Comparison of ENCODE assay signal across 26 cellular contexts in the genomic region with DNA sequence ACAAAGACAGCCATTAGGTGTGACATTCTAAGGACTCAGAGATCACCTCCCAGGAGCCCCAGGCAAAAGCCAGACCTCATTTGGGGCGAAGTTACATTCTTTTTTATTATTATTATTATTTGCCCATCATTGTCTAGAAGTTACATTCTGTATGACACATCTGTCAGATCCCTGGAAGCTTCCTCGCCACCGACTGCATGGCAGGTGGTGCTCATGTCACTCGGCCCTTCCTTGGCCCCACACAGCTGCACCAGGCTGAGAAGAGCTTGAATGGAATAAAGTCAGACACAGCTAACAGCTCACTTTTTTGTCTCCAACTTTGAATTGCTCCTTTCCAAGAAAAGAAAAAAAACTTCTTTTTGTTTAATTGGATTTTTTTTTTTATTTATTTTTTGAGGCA. TPM values are rescaled to one million over a fixed set of nuclear protein-coding genes. Genes with fewer than 3 reads are reported as not detected.
A peak's percentile ranks its signal among the peaks of the same experiment; 100 is the strongest.
DNase-seq lines count a peak whose midpoint lies in the region; ATAC-seq and TF ChIP-seq lines count a peak whose summit lies in the region.
"Had no signal": no experiment of that assay in that cellular context is flagged by ENCODE, and none has a peak within 500 bp of the region (broad histone marks: within the 10 kb centered on the region; RNA-seq: fewer than 3 reads in every experiment).

No MANE protein-coding gene starts in this region.

- peaks cover 44% of the 10 kb centered on the region for H3K4me1 ChIP-seq in CD8-positive, alpha-beta T cell (ENCODE audit: insufficient read depth, low read length)
- H3K4me1 ChIP-seq: colonic mucosa, gastroesophageal sphincter had no signal

- H3K27me3 ChIP-seq in CD8-positive, alpha-beta T cell (ENCODE audit: insufficient read depth, low read length) = no peaks in the 10 kb centered on the region
- H3K27me3 ChIP-seq in SU-DHL-6 (ENCODE audit: low read length) = no peaks in the 10 kb centered on the region
- H3K27me3 ChIP-seq: cardiac muscle cell, colonic mucosa, gastroesophageal sphincter, suprapubic skin had no signal

- TF ChIP-seq CTCF in CD8-positive, alpha-beta T cell (IDR thresholded peaks at IDR 0.05) = no peak
- TF ChIP-seq CTCF in SU-DHL-6 (IDR thresholded peaks at IDR 0.05; ENCODE audit: insufficient read depth, low read length, poor library complexity, severe bottlenecking) = no peak

- no peak for ATAC-seq in CD8-positive, alpha-beta T cell
- ATAC-seq in naive thymus-derived CD8-positive, alpha-beta T cell = no peak
- ATAC-seq in HG03175 (IDR thresholded peaks at IDR 0.05; ENCODE audit: unreplicated experiment) (no peak), HG02642 (IDR thresholded peaks at IDR 0.05; ENCODE audit: poor library complexity, unreplicated experiment) (no peak)
- ATAC-seq: gastroesophageal sphincter; stimulated activated memory B cell treated with anti-CD40 and anti-IgM and Interleukin-4, amounts not matched to agents 10 μg/mL and 1 μg/mL and 100 μg/mL, for 72 hours had no signal

- H3K9me2 ChIP-seq in SU-DHL-6 (replicated peaks; ENCODE audit: insufficient read depth, low read length) = no peaks in the 10 kb centered on the region

- no peak overlapping the region for H3K4me3 ChIP-seq in CD8-positive, alpha-beta T cell (ENCODE audit: low read depth, low read length)
- peak overlapping the region; percentile 6 for H3K4me3 ChIP-seq in SU-DHL-6 (ENCODE audit: insufficient read depth, low read length, poor library complexity, severe bottlenecking)
- H3K4me3 ChIP-seq: cardiac muscle cell, colonic mucosa, gastroesophageal sphincter, suprapubic skin had no signal

- H3K27me3 Mint-ChIP-seq in activated CD4-positive, alpha-beta memory T cell treated with anti-CD3 and anti-CD28 coated beads, Interleukin-2, amount 10 ng/mL, durations not matched to agents 7 days and 5 days = no peaks in the 10 kb centered on the region
- no peaks in the 10 kb centered on the region for H3K27me3 Mint-ChIP-seq in activated CD4-positive, alpha-beta memory T cell treated with anti-CD3 and anti-CD28 coated beads for 36 hours
- H3K27me3 Mint-ChIP-seq in CD8-positive, alpha-beta T cell (ENCODE audit: low read depth) = no peaks in the 10 kb centered on the region
- no peaks in the 10 kb centered on the region for H3K27me3 Mint-ChIP-seq in naive thymus-derived CD8-positive, alpha-beta T cell
- H3K27me3 Mint-ChIP-seq: activated CD4-positive, alpha-beta T cell treated with anti-CD3 and anti-CD28 coated beads, Interleukin-2, amount 10 ng/mL, durations not matched to agents 24 days and 14 days; activated naive CD8-positive, alpha-beta T cell treated with anti-CD3 and anti-CD28 coated beads, Interleukin-2, amount 10 ng/mL, durations not matched to agents 7 days and 5 days; activated T-helper 17 cell treated with anti-CD3 and anti-CD28 coated beads, Interleukin-2, amount 50 U/mL, for 72 hours had no signal

- no peaks in the 10 kb centered on the region; the same call in 1 of the 2 replicates for H3K79me2 ChIP-seq in SU-DHL-6 (ENCODE audit: insufficient read depth, low read length)

- H3K9me3 ChIP-seq in CD8-positive, alpha-beta T cell (ENCODE audit: low read length) = no peaks in the 10 kb centered on the region
- H3K9me3 ChIP-seq in SU-DHL-6 (ENCODE audit: insufficient read depth, low read length) = no peaks in the 10 kb centered on the region
- H3K9me3 ChIP-seq: colonic mucosa, gastroesophageal sphincter, suprapubic skin had no signal

- H3K36me3 Mint-ChIP-seq in activated CD4-positive, alpha-beta memory T cell treated with anti-CD3 and anti-CD28 coated beads, Interleukin-2, amount 10 ng/mL, durations not matched to agents 7 days and 5 days (ENCODE audit: low read depth) = peaks cover 27% of the 10 kb centered on the region
- peaks cover 11% of the 10 kb centered on the region for H3K36me3 Mint-ChIP-seq in activated CD4-positive, alpha-beta memory T cell treated with anti-CD3 and anti-CD28 coated beads for 36 hours
- peaks cover 22% of the 10 kb centered on the region for H3K36me3 Mint-ChIP-seq in CD8-positive, alpha-beta T cell
- peaks cover 0 to 20% (median 5%) of the 10 kb centered on the region in 3 donors for H3K36me3 Mint-ChIP-seq in naive thymus-derived CD8-positive, alpha-beta T cell

- peaks cover 81% of the 10 kb centered on the region for H3F3A ChIP-seq in SU-DHL-6 (ENCODE audit: insufficient read depth)

- peak overlapping the region; percentile 44 for H3K9ac ChIP-seq in SU-DHL-6 (ENCODE audit: low read length)

- intact Hi-C loops in activated CD4-positive, alpha-beta memory T cell treated with anti-CD3 and anti-CD28 coated beads for 36 hours (cut with micrococcal nuclease) = no loop called here
- intact Hi-C loops in CD8-positive, alpha-beta T cell (cut with DNase I, micrococcal nuclease) = no loop called here

- no peaks in the 10 kb centered on the region for H4K20me1 ChIP-seq in SU-DHL-6 (ENCODE audit: low read depth, low read length)

- peak overlapping the region; percentile 62 for H3K4me2 ChIP-seq in SU-DHL-6 (ENCODE audit: low read depth, low read length, poor library complexity, severe bottlenecking)

- no peak overlapping the region for H2AFZ ChIP-seq in SU-DHL-6 (ENCODE audit: low read depth, low read length, severe bottlenecking)

- peak overlapping the region; percentile 57 for H3K27ac Mint-ChIP-seq in activated CD4-positive, alpha-beta memory T cell treated with anti-CD3 and anti-CD28 coated beads, Interleukin-2, amount 10 ng/mL, durations not matched to agents 7 days and 5 days
- H3K27ac Mint-ChIP-seq in activated CD4-positive, alpha-beta memory T cell treated with anti-CD3 and anti-CD28 coated beads for 36 hours = no peak overlapping the region
- peak overlapping the region; percentile 84 for H3K27ac Mint-ChIP-seq in CD8-positive, alpha-beta T cell
- H3K27ac Mint-ChIP-seq in naive thymus-derived CD8-positive, alpha-beta T cell = peak overlapping the region in 9 of 10 donors; percentile 67 to 97 (median 93)
- H3K27ac Mint-ChIP-seq: stimulated activated memory B cell treated with anti-CD40 and anti-IgM and Interleukin-4, amounts not matched to agents 10 μg/mL and 1 μg/mL and 100 μg/mL, for 72 hours had no signal

- CTCF ChIA-PET in activated CD4-positive, alpha-beta memory T cell treated with anti-CD3 and anti-CD28 coated beads, Interleukin-2, amount 10 ng/mL, durations not matched to agents 7 days and 5 days (lab: Charles Lee) = interaction anchor here (1.3 to 3.3 kb wide), 2 partner anchors 12 to 47 kb away, joined by 4 to 9 read pairs; no protein-coding TSS in a partner anchor
- CTCF ChIA-PET in activated CD4-positive, alpha-beta memory T cell treated with anti-CD3 and anti-CD28 coated beads for 36 hours (lab: Charles Lee) = interaction anchor here (3.7 kb wide), 1 partner anchor 12 kb away, joined by 19 read pairs; no protein-coding TSS in a partner anchor
- CTCF ChIA-PET in CD8-positive, alpha-beta T cell (lab: Charles Lee) = interaction anchor here (1.1 to 1.9 kb wide), 3 partner anchors 9 to 78 kb away, joined by 3 to 9 read pairs (median 7); no protein-coding TSS in a partner anchor

- peaks cover 32% of the 10 kb centered on the region for H3K4me1 Mint-ChIP-seq in activated CD4-positive, alpha-beta memory T cell treated with anti-CD3 and anti-CD28 coated beads, Interleukin-2, amount 10 ng/mL, durations not matched to agents 7 days and 5 days
- peaks cover 40% of the 10 kb centered on the region for H3K4me1 Mint-ChIP-seq in activated CD4-positive, alpha-beta memory T cell treated with anti-CD3 and anti-CD28 coated beads for 36 hours (ENCODE audit: low read depth)
- H3K4me1 Mint-ChIP-seq in CD8-positive, alpha-beta T cell (ENCODE audit: low read depth) = peaks cover 38% of the 10 kb centered on the region
- peaks cover 17 to 62% (median 45%) of the 10 kb centered on the region in 4 donors for H3K4me1 Mint-ChIP-seq in naive thymus-derived CD8-positive, alpha-beta T cell

- no peak for DNase-seq in activated CD4-positive, alpha-beta memory T cell treated with anti-CD3 and anti-CD28 coated beads, Interleukin-2, amount 10 ng/mL, durations not matched to agents 7 days and 5 days
- no peak for DNase-seq in activated CD4-positive, alpha-beta memory T cell treated with anti-CD3 and anti-CD28 coated beads for 36 hours
- DNase-seq in CD8-positive, alpha-beta T cell = no peak
- DNase-seq in naive thymus-derived CD8-positive, alpha-beta T cell = no peak
- no peak for DNase-seq in Kasumi-1 (lab: John Stamatoyannopoulos, UW)
- DNase-seq: activated CD4-positive, alpha-beta T cell treated with anti-CD3 and anti-CD28 coated beads, Interleukin-2, amount 10 ng/mL, durations not matched to agents 24 days and 14 days; activated naive CD8-positive, alpha-beta T cell treated with anti-CD3 and anti-CD28 coated beads, Interleukin-2, amount 10 ng/mL, durations not matched to agents 7 days and 5 days; colonic mucosa; effector CD4-positive, alpha-beta T cell; H7; NCI-H1436; NCI-H226; NCI-H526 treated with DMSO at 0.1 percent for 48 hours; NK-92 treated with Interleukin-12 subunit alpha and Interleukin-12 subunit beta, amount 100 ng/mL, for 24 hours; nucleus accumbens; Right ventricle myocardium superior; T-helper 9 cell had no signal

- no peak overlapping the region for H3K4me3 Mint-ChIP-seq in activated CD4-positive, alpha-beta memory T cell treated with anti-CD3 and anti-CD28 coated beads, Interleukin-2, amount 10 ng/mL, durations not matched to agents 7 days and 5 days
- H3K4me3 Mint-ChIP-seq in activated CD4-positive, alpha-beta memory T cell treated with anti-CD3 and anti-CD28 coated beads for 36 hours = no peak overlapping the region
- H3K4me3 Mint-ChIP-seq in CD8-positive, alpha-beta T cell = no peak overlapping the region
- H3K4me3 Mint-ChIP-seq in naive thymus-derived CD8-positive, alpha-beta T cell = peak overlapping the region in 1 of 10 donors; percentile 30
- H3K4me3 Mint-ChIP-seq: stimulated activated memory B cell treated with anti-CD40 and anti-IgM and Interleukin-4, amounts not matched to agents 10 μg/mL and 1 μg/mL and 100 μg/mL, for 72 hours had no signal

- H3K36me3 ChIP-seq in CD8-positive, alpha-beta T cell (ENCODE audit: insufficient read depth, low read length) = peaks cover 11% of the 10 kb centered on the region
- peaks cover 11% of the 10 kb centered on the region; the same call in 1 of the 2 replicates for H3K36me3 ChIP-seq in SU-DHL-6 (ENCODE audit: low read length)
- H3K36me3 ChIP-seq: colonic mucosa had no signal

- POLR2A ChIA-PET in activated CD4-positive, alpha-beta memory T cell treated with anti-CD3 and anti-CD28 coated beads, Interleukin-2, amount 10 ng/mL, durations not matched to agents 7 days and 5 days (lab: Charles Lee) = interaction anchor here (0.6 to 1.4 kb wide), 4 partner anchors 41 to 734 kb away, joined by 3 to 10 read pairs (median 4); a partner anchor contains a TSS
- POLR2A ChIA-PET in activated CD4-positive, alpha-beta memory T cell treated with anti-CD3 and anti-CD28 coated beads for 36 hours (lab: Charles Lee) = no interaction called here
- POLR2A ChIA-PET in CD8-positive, alpha-beta T cell (lab: Charles Lee) = interaction anchor here (3.0 kb wide), 1 partner anchor 41 kb away, joined by 8 read pairs; a partner anchor contains a TSS
- POLR2A ChIA-PET in naive thymus-derived CD8-positive, alpha-beta T cell (lab: Charles Lee) = interaction anchor here (0.7 kb wide), 1 partner anchor 37 kb away, joined by 3 read pairs; no protein-coding TSS in a partner anchor

- no peaks in the 10 kb centered on the region for H3K9me3 Mint-ChIP-seq in activated CD4-positive, alpha-beta memory T cell treated with anti-CD3 and anti-CD28 coated beads, Interleukin-2, amount 10 ng/mL, durations not matched to agents 7 days and 5 days
- no peaks in the 10 kb centered on the region for H3K9me3 Mint-ChIP-seq in activated CD4-positive, alpha-beta memory T cell treated with anti-CD3 and anti-CD28 coated beads for 36 hours
- no peaks in the 10 kb centered on the region for H3K9me3 Mint-ChIP-seq in CD8-positive, alpha-beta T cell
- no peaks in the 10 kb centered on the region for H3K9me3 Mint-ChIP-seq in naive thymus-derived CD8-positive, alpha-beta T cell
- H3K9me3 Mint-ChIP-seq: activated CD4-positive, alpha-beta T cell treated with anti-CD3 and anti-CD28 coated beads, Interleukin-2, amount 10 ng/mL, durations not matched to agents 24 days and 14 days; activated naive CD8-positive, alpha-beta T cell treated with anti-CD3 and anti-CD28 coated beads, Interleukin-2, amount 10 ng/mL, durations not matched to agents 7 days and 5 days; activated T-helper 17 cell treated with anti-CD3 and anti-CD28 coated beads, Interleukin-2, amount 50 U/mL, for 72 hours; stimulated activated memory B cell treated with anti-CD40 and anti-IgM and Interleukin-4, amounts not matched to agents 10 μg/mL and 1 μg/mL and 100 μg/mL, for 72 hours had no signal

- H3K27ac ChIP-seq in CD8-positive, alpha-beta T cell (ENCODE audit: low read depth, low read length) = no peak overlapping the region
- H3K27ac ChIP-seq in SU-DHL-6 (ENCODE audit: low read depth, low read length) = peak overlapping the region; percentile 97
- H3K27ac ChIP-seq: cardiac muscle cell, colonic mucosa, gastroesophageal sphincter, suprapubic skin, VCaP had no signal

RNA-seq across cellular contexts. Expression of a gene that starts 41.4 kb away (rescaled TPM):
- total RNA-seq in activated CD4-positive, alpha-beta memory T cell treated with anti-CD3 and anti-CD28 coated beads, Interleukin-2, amount 10 ng/mL, durations not matched to agents 7 days and 5 days = 100 to 1,000 TPM; 150 to 160 TPM
- total RNA-seq in activated CD4-positive, alpha-beta memory T cell treated with anti-CD3 and anti-CD28 coated beads for 36 hours = 10 to 100 TPM; 71.3 to 81.6 TPM
- 10 to 100 TPM; 60.5 to 67.0 TPM for total RNA-seq in CD8-positive, alpha-beta T cell
- total RNA-seq in naive thymus-derived CD8-positive, alpha-beta T cell = 10 to 100 TPM; 17.8 to 22.8 TPM
- 1 to 10 TPM; 3.2 to 7.7 (median 7.1) TPM for polyA plus RNA-seq in naive thymus-derived CD8-positive, alpha-beta T cell
